Comparison of ENCODE assay signal across 8 cellular contexts in genomic region chrX:154436290-154436596, GRCh38. TPM values are rescaled to one million over a fixed set of nuclear protein-coding genes. Genes with fewer than 3 reads are reported as not detected.
DNase-seq lines count a peak whose midpoint lies in the region; ATAC-seq lines count a peak whose summit lies in the region.

No MANE protein-coding gene starts in this region.

- peaks cover 14% of the 10 kb centered on the region for H3K4me1 Mint-ChIP-seq in activated T-cell treated with anti-CD3 and anti-CD28 coated beads, Interleukin-2, amount 50 U/mL, for 72 hours (ENCODE audit: low read depth)
- peaks cover 19% of the 10 kb centered on the region for H3K4me1 Mint-ChIP-seq in activated naive CD8-positive, alpha-beta T cell (ENCODE audit: low read depth)
- H3K4me1 Mint-ChIP-seq in immature natural killer cell = peaks cover 10 to 15% of the 10 kb centered on the region in 2 donors

- peaks cover 3 to 9% of the 10 kb centered on the region in 2 donors for H3K36me3 Mint-ChIP-seq in activated T-cell treated with anti-CD3 and anti-CD28 coated beads, Interleukin-2, amount 50 U/mL, for 72 hours (ENCODE audit: insufficient read depth in 2 of 2)
- H3K36me3 Mint-ChIP-seq in activated naive CD8-positive, alpha-beta T cell = no peaks in the 10 kb centered on the region
- peaks cover 0 to 4% (median 0%) of the 10 kb centered on the region in 3 donors for H3K36me3 Mint-ChIP-seq in immature natural killer cell

- peak overlapping the region; percentile 81 to 83 for H3K4me3 Mint-ChIP-seq in activated T-cell treated with anti-CD3 and anti-CD28 coated beads, Interleukin-2, amount 50 U/mL, for 72 hours
- peak overlapping the region; percentile 86 for H3K4me3 Mint-ChIP-seq in activated naive CD8-positive, alpha-beta T cell
- peak overlapping the region; percentile 76 to 85 (median 78) for H3K4me3 Mint-ChIP-seq in immature natural killer cell

- peaks cover 48% of the 10 kb centered on the region for H3K36me3 ChIP-seq in thymus (ENCODE audit: control insufficient read depth, insufficient read depth)

- no peak for DNase-seq in activated T-cell treated with anti-CD3 and anti-CD28 coated beads, Interleukin-2, amount 50 U/mL, for 72 hours
- DNase-seq in activated T-cell treated with anti-CD3 and anti-CD28 coated beads for 4 hours = no peak
- no peak for DNase-seq in immature natural killer cell
- DNase-seq in NCI-H1694 (lab: John Stamatoyannopoulos, UW) = no peak
- no peak for DNase-seq in epidermal melanocyte (ENCODE audit: insufficient read length, low spot score)

- H3K4me1 ChIP-seq in thymus (ENCODE audit: control insufficient read depth, insufficient read depth, low read length) = peaks cover 2% of the 10 kb centered on the region

- H3K27ac Mint-ChIP-seq in activated T-cell treated with anti-CD3 and anti-CD28 coated beads, Interleukin-2, amount 50 U/mL, for 72 hours = peak overlapping the region; percentile 88
- H3K27ac Mint-ChIP-seq in activated naive CD8-positive, alpha-beta T cell = peak overlapping the region; percentile 91
- H3K27ac Mint-ChIP-seq in immature natural killer cell = peak overlapping the region; percentile 79 to 88 (median 86)

- H3K4me3 ChIP-seq in thymus (ENCODE audit: low read length) = peak overlapping the region; percentile 73

- H3K9me3 ChIP-seq in thymus (ENCODE audit: control insufficient read depth) = no peaks in the 10 kb centered on the region

- 45% methylated on average over 20 of the region's 20 CpGs for WGBS in thymus

- H3K27ac ChIP-seq in thymus (ENCODE audit: low read depth) = peak overlapping the region; percentile 31

- H3K27me3 Mint-ChIP-seq in activated T-cell treated with anti-CD3 and anti-CD28 coated beads, Interleukin-2, amount 50 U/mL, for 72 hours (ENCODE audit: low read depth) = no peaks in the 10 kb centered on the region
- H3K27me3 Mint-ChIP-seq in activated naive CD8-positive, alpha-beta T cell = no peaks in the 10 kb centered on the region
- peaks cover 6 to 16% (median 15%) of the 10 kb centered on the region in 3 donors for H3K27me3 Mint-ChIP-seq in immature natural killer cell (ENCODE audit: low read depth in 3 of 3)

- no peaks in the 10 kb centered on the region for H3K9me3 Mint-ChIP-seq in activated T-cell treated with anti-CD3 and anti-CD28 coated beads, Interleukin-2, amount 50 U/mL, for 72 hours
- no peaks in the 10 kb centered on the region for H3K9me3 Mint-ChIP-seq in activated naive CD8-positive, alpha-beta T cell (ENCODE audit: low read depth)
- no peaks in the 10 kb centered on the region for H3K9me3 Mint-ChIP-seq in immature natural killer cell

- no peak for ATAC-seq in activated T-cell treated with anti-CD3 and anti-CD28 coated beads, Interleukin-2, amount 50 U/mL, for 72 hours (replicated peaks in 1 of 2)
- no peak for ATAC-seq in GM21576 (IDR thresholded peaks at IDR 0.05; ENCODE audit: unreplicated experiment)

- no peaks in the 10 kb centered on the region for H3K27me3 ChIP-seq in thymus (ENCODE audit: control insufficient read depth, insufficient read depth)

RNA-seq across cellular contexts. Expression of gene GDI1, which starts 0.7 kb away (rescaled TPM):
- total RNA-seq in activated T-cell treated with anti-CD3 and anti-CD28 coated beads, Interleukin-2, amount 50 U/mL, for 72 hours = 100 to 1,000 TPM; 115 to 118 TPM
- polyA plus RNA-seq in immature natural killer cell = 10 to 100 TPM; 20.9 to 37.8 (median 29.2) TPM
- 144 TPM for polyA plus RNA-seq in thymus

RNA-seq across cellular contexts. Expression of gene FAM50A, which starts 7.7 kb away (rescaled TPM):
- 10 to 100 TPM; 49.6 to 56.6 TPM for total RNA-seq in activated T-cell treated with anti-CD3 and anti-CD28 coated beads, Interleukin-2, amount 50 U/mL, for 72 hours
- polyA plus RNA-seq in immature natural killer cell (10 to 100 TPM; 45.2 to 63.3 (median 53.3) TPM), thymus (112 TPM)

RNA-seq across cellular contexts. Expression of gene ATP6AP1, which starts 7.8 kb away (rescaled TPM):
- total RNA-seq in activated T-cell treated with anti-CD3 and anti-CD28 coated beads, Interleukin-2, amount 50 U/mL, for 72 hours = 10 to 100 TPM; 37.0 to 38.7 TPM
- polyA plus RNA-seq in immature natural killer cell (100 to 1,000 TPM in 2 of 3 donors, 10 to 100 TPM in 1; 98.3 to 193 (median 154) TPM), thymus (53.7 TPM)

RNA-seq across cellular contexts. Expression of gene PLXNA3, which starts 21.8 kb away (rescaled TPM):
- 10 to 100 TPM; 39.4 to 42.9 TPM for total RNA-seq in activated T-cell treated with anti-CD3 and anti-CD28 coated beads, Interleukin-2, amount 50 U/mL, for 72 hours
- polyA plus RNA-seq in immature natural killer cell (1 to 10 TPM in 1 of 3 donors, under 1 TPM in 1, not detected in 1; 0.20 to 1.4 TPM), thymus (14.3 TPM)

RNA-seq across cellular contexts. Expression of gene TAFAZZIN, which starts 24.9 kb away (rescaled TPM):
- 100 to 1,000 TPM in 1 of 2 donors, 10 to 100 TPM in 1; 89.0 to 106 TPM for total RNA-seq in activated T-cell treated with anti-CD3 and anti-CD28 coated beads, Interleukin-2, amount 50 U/mL, for 72 hours
- 10 to 100 TPM; 24.9 to 39.2 (median 32.4) TPM for polyA plus RNA-seq in immature natural killer cell
- 111 TPM for polyA plus RNA-seq in thymus
